In the genomic region with DNA sequence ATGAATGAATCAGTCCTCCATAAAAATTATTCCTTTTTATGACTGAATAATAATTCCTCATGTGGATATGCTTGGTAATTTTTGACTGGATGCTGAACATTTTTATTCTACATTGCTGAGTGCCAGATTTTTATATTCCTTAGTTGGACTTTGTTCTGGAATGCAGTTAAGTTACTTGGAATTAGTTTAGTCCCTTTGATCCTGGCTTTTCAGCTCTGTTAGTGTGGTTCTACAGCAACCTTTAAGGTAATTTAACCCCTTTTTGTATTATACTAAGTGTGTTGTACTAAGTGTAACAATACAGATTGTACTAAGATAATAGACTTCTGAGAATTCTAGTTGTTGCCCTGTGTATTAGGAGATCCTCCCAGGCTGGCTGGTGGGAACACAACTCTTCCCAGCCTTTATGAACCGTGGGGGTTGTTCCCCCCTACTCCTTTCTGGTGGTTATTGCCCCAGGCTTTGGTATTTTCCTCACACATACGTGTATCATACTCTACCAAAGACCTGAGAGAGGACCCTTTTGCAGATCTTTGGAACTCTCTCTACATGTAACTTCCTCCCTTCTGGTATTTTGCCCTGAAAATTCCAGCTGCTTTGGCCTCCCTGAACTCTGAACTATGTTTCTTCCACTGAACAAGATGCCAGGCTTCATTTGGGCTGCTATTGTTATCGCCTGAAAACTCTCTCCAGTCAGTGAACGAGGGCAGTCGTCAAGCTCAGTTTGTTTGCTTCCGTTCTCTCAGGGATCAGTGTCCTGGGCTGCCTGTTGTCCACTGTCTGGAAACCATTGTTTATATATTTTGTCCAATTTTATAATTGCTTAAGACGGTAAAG, we compare ENCODE assay signal across 1 cellular context.
TF ChIP-seq lines count a peak whose summit lies in the region.

No MANE protein-coding gene starts in this region.

TF ChIP-seq in HepG2, 621 proteins besides CTCF, POLR2A, EP300 and RAD21 (continued from another document and continues in another):
- TF ChIP-seq, protein P1, sequence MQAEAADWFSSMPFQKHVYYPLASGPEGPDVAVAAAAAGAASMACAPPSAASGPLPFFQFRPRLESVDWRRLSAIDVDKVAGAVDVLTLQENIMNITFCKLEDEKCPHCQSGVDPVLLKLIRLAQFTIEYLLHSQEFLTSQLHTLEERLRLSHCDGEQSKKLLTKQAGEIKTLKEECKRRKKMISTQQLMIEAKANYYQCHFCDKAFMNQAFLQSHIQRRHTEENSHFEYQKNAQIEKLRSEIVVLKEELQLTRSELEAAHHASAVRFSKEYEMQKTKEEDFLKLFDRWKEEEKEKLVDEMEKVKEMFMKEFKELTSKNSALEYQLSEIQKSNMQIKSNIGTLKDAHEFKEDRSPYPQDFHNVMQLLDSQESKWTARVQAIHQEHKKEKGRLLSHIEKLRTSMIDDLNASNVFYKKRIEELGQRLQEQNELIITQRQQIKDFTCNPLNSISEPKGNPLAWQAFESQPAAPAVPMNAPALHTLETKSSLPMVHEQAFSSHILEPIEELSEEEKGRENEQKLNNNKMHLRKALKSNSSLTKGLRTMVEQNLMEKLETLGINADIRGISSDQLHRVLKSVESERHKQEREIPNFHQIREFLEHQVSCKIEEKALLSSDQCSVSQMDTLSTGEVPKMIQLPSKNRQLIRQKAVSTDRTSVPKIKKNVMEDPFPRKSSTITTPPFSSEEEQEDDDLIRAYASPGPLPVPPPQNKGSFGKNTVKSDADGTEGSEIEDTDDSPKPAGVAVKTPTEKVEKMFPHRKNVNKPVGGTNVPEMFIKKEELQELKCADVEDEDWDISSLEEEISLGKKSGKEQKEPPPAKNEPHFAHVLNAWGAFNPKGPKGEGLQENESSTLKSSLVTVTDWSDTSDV (CRISPR knock-in tag; IDR thresholded peaks at IDR 0.05) = no peak
- no peak for TF ChIP-seq RAD51 (IDR thresholded peaks at IDR 0.05; ENCODE audit: borderline replicate concordance)
- TF ChIP-seq, protein P2, sequence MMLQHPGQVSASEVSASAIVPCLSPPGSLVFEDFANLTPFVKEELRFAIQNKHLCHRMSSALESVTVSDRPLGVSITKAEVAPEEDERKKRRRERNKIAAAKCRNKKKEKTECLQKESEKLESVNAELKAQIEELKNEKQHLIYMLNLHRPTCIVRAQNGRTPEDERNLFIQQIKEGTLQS (CRISPR knock-in tag; IDR thresholded peaks at IDR 0.05) = no peak
- TF ChIP-seq KMT2B (CRISPR knock-in tag; IDR thresholded peaks at IDR 0.05) = no peak
- TF ChIP-seq, protein P3, sequence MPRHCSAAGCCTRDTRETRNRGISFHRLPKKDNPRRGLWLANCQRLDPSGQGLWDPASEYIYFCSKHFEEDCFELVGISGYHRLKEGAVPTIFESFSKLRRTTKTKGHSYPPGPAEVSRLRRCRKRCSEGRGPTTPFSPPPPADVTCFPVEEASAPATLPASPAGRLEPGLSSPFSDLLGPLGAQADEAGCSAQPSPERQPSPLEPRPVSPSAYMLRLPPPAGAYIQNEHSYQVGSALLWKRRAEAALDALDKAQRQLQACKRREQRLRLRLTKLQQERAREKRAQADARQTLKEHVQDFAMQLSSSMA (CRISPR knock-in tag; IDR thresholded peaks at IDR 0.05) = no peak
- no peak for TF ChIP-seq ZNF7 (CRISPR knock-in tag; IDR thresholded peaks at IDR 0.05)
- TF ChIP-seq, protein P4, sequence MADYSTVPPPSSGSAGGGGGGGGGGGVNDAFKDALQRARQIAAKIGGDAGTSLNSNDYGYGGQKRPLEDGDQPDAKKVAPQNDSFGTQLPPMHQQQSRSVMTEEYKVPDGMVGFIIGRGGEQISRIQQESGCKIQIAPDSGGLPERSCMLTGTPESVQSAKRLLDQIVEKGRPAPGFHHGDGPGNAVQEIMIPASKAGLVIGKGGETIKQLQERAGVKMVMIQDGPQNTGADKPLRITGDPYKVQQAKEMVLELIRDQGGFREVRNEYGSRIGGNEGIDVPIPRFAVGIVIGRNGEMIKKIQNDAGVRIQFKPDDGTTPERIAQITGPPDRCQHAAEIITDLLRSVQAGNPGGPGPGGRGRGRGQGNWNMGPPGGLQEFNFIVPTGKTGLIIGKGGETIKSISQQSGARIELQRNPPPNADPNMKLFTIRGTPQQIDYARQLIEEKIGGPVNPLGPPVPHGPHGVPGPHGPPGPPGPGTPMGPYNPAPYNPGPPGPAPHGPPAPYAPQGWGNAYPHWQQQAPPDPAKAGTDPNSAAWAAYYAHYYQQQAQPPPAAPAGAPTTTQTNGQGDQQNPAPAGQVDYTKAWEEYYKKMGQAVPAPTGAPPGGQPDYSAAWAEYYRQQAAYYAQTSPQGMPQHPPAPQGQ (CRISPR knock-in tag; IDR thresholded peaks at IDR 0.05; ENCODE audit: borderline replicate concordance) = no peak
- TF ChIP-seq ZBTB38 (CRISPR knock-in tag; IDR thresholded peaks at IDR 0.05) = no peak
- TF ChIP-seq ZNF354B (CRISPR knock-in tag; IDR thresholded peaks at IDR 0.05) = no peak
- no peak for TF ChIP-seq ZEB1 (IDR thresholded peaks at IDR 0.05; ENCODE audit: insufficient replicate concordance, low read depth)
- no peak; the same call in 1 of the 2 replicates for TF ChIP-seq ATF1 (CRISPR knock-in tag; IDR thresholded peaks at IDR 0.05)
- TF ChIP-seq HMG20A (CRISPR knock-in tag; IDR thresholded peaks at IDR 0.05; ENCODE audit: borderline replicate concordance) = no peak
- no peak for TF ChIP-seq ZSCAN25 (CRISPR knock-in tag; IDR thresholded peaks at IDR 0.05)
- TF ChIP-seq, protein P5, sequence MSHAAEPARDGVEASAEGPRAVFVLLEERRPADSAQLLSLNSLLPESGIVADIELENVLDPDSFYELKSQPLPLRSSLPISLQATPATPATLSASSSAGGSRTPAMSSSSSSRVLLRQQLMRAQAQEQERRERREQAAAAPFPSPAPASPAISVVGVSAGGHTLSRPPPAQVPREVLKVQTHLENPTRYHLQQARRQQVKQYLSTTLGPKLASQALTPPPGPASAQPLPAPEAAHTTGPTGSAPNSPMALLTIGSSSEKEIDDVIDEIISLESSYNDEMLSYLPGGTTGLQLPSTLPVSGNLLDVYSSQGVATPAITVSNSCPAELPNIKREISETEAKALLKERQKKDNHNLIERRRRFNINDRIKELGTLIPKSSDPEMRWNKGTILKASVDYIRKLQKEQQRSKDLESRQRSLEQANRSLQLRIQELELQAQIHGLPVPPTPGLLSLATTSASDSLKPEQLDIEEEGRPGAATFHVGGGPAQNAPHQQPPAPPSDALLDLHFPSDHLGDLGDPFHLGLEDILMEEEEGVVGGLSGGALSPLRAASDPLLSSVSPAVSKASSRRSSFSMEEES (CRISPR knock-in tag; IDR thresholded peaks at IDR 0.05) = no peak
- TF ChIP-seq ZNF605 (CRISPR knock-in tag; IDR thresholded peaks at IDR 0.05) = peak; percentile 42; the same call in 1 of the 2 replicates
- no peak for TF ChIP-seq ZC3H4 (CRISPR knock-in tag; IDR thresholded peaks at IDR 0.05; ENCODE audit: borderline replicate concordance)
- no peak for TF ChIP-seq HIVEP1 (CRISPR knock-in tag; IDR thresholded peaks at IDR 0.05)
- no peak for TF ChIP-seq MYC (CRISPR knock-in tag; IDR thresholded peaks at IDR 0.05; ENCODE audit: borderline replicate concordance)
- no peak for TF ChIP-seq SMYD3 (CRISPR knock-in tag; IDR thresholded peaks at IDR 0.05)
- TF ChIP-seq PPARG (CRISPR knock-in tag; conservative IDR thresholded peaks at IDR 0.05) = no peak; the same call in 1 of the 2 replicates
- no peak for TF ChIP-seq ZMAT3 (CRISPR knock-in tag; conservative IDR thresholded peaks at IDR 0.05)
- no peak for TF ChIP-seq FIP1L1 (IDR thresholded peaks at IDR 0.05; ENCODE audit: borderline replicate concordance, insufficient read depth, low read depth, low read length)
- TF ChIP-seq, protein P6, sequence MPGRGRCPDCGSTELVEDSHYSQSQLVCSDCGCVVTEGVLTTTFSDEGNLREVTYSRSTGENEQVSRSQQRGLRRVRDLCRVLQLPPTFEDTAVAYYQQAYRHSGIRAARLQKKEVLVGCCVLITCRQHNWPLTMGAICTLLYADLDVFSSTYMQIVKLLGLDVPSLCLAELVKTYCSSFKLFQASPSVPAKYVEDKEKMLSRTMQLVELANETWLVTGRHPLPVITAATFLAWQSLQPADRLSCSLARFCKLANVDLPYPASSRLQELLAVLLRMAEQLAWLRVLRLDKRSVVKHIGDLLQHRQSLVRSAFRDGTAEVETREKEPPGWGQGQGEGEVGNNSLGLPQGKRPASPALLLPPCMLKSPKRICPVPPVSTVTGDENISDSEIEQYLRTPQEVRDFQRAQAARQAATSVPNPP (CRISPR knock-in tag; IDR thresholded peaks at IDR 0.05) = no peak
- no peak for TF ChIP-seq SALL2 (CRISPR knock-in tag; IDR thresholded peaks at IDR 0.05)
- TF ChIP-seq ZNF557 (CRISPR knock-in tag; IDR thresholded peaks at IDR 0.05) = no peak
- TF ChIP-seq ZGPAT (CRISPR knock-in tag; IDR thresholded peaks at IDR 0.05) = peak; percentile 48; the same call in 1 of the 2 replicates
- TF ChIP-seq RFX1 (IDR thresholded peaks at IDR 0.05) = no peak
- TF ChIP-seq GATA4 (IDR thresholded peaks at IDR 0.05; ENCODE audit: borderline replicate concordance, low read depth) = no peak
- no peak for TF ChIP-seq ZBTB8A (CRISPR knock-in tag; IDR thresholded peaks at IDR 0.05; ENCODE audit: borderline replicate concordance, low read depth)
- TF ChIP-seq, protein P7, sequence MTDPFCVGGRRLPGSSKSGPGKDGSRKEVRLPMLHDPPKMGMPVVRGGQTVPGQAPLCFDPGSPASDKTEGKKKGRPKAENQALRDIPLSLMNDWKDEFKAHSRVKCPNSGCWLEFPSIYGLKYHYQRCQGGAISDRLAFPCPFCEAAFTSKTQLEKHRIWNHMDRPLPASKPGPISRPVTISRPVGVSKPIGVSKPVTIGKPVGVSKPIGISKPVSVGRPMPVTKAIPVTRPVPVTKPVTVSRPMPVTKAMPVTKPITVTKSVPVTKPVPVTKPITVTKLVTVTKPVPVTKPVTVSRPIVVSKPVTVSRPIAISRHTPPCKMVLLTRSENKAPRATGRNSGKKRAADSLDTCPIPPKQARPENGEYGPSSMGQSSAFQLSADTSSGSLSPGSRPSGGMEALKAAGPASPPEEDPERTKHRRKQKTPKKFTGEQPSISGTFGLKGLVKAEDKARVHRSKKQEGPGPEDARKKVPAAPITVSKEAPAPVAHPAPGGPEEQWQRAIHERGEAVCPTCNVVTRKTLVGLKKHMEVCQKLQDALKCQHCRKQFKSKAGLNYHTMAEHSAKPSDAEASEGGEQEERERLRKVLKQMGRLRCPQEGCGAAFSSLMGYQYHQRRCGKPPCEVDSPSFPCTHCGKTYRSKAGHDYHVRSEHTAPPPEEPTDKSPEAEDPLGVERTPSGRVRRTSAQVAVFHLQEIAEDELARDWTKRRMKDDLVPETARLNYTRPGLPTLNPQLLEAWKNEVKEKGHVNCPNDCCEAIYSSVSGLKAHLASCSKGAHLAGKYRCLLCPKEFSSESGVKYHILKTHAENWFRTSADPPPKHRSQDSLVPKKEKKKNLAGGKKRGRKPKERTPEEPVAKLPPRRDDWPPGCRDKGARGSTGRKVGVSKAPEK (CRISPR knock-in tag; IDR thresholded peaks at IDR 0.05; ENCODE audit: borderline replicate concordance) = no peak
- no peak for TF ChIP-seq KDM3A (CRISPR knock-in tag; IDR thresholded peaks at IDR 0.05; ENCODE audit: low read depth)
- TF ChIP-seq, protein P8, sequence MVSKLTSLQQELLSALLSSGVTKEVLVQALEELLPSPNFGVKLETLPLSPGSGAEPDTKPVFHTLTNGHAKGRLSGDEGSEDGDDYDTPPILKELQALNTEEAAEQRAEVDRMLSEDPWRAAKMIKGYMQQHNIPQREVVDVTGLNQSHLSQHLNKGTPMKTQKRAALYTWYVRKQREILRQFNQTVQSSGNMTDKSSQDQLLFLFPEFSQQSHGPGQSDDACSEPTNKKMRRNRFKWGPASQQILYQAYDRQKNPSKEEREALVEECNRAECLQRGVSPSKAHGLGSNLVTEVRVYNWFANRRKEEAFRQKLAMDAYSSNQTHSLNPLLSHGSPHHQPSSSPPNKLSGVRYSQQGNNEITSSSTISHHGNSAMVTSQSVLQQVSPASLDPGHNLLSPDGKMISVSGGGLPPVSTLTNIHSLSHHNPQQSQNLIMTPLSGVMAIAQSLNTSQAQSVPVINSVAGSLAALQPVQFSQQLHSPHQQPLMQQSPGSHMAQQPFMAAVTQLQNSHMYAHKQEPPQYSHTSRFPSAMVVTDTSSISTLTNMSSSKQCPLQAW (CRISPR knock-in tag; IDR thresholded peaks at IDR 0.05) = no peak
- TF ChIP-seq KDM1A (CRISPR knock-in tag; IDR thresholded peaks at IDR 0.05) = no peak
- no peak for TF ChIP-seq ZSCAN29 (CRISPR knock-in tag; conservative IDR thresholded peaks at IDR 0.05)
- TF ChIP-seq ZFAT (CRISPR knock-in tag; conservative IDR thresholded peaks at IDR 0.05) = no peak
- TF ChIP-seq KDM2A (CRISPR knock-in tag; IDR thresholded peaks at IDR 0.05; ENCODE audit: borderline replicate concordance, low read depth) = no peak
- no peak for TF ChIP-seq ZNF160 (CRISPR knock-in tag; IDR thresholded peaks at IDR 0.05)
- TF ChIP-seq MEF2D (CRISPR knock-in tag; IDR thresholded peaks at IDR 0.05) = no peak
- TF ChIP-seq, protein P9, sequence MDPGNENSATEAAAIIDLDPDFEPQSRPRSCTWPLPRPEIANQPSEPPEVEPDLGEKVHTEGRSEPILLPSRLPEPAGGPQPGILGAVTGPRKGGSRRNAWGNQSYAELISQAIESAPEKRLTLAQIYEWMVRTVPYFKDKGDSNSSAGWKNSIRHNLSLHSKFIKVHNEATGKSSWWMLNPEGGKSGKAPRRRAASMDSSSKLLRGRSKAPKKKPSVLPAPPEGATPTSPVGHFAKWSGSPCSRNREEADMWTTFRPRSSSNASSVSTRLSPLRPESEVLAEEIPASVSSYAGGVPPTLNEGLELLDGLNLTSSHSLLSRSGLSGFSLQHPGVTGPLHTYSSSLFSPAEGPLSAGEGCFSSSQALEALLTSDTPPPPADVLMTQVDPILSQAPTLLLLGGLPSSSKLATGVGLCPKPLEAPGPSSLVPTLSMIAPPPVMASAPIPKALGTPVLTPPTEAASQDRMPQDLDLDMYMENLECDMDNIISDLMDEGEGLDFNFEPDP (CRISPR knock-in tag; conservative IDR thresholded peaks at IDR 0.05) = no peak
- peak; percentile 93 for TF ChIP-seq ASH2L (IDR thresholded peaks at IDR 0.05; ENCODE audit: insufficient read length, low read depth, low read length)
- TF ChIP-seq ZSCAN21 (CRISPR knock-in tag; IDR thresholded peaks at IDR 0.05; ENCODE audit: borderline replicate concordance) = no peak
- TF ChIP-seq TFDP1 (CRISPR knock-in tag; IDR thresholded peaks at IDR 0.05; ENCODE audit: borderline replicate concordance) = no peak
